In genomic region chr22:40412441-40412840, GRCh38 we compare ENCODE assay signal across 13 cellular contexts. TPM values are rescaled to one million over a fixed set of nuclear protein-coding genes. Genes with fewer than 3 reads are reported as not detected.
DNase-seq lines count a peak whose midpoint lies in the region; ATAC-seq and TF ChIP-seq lines count a peak whose summit lies in the region.
"Had no signal": no experiment of that assay in that cellular context is flagged by ENCODE, and none has a peak within 500 bp of the region (broad histone marks: within the 10 kb centered on the region; RNA-seq: fewer than 3 reads in every experiment).

No MANE protein-coding gene starts in this region.

- ATAC-seq in GM18861 (IDR thresholded peaks at IDR 0.05; ENCODE audit: unreplicated experiment) (peak; percentile 47), HG03354 (IDR thresholded peaks at IDR 0.05; ENCODE audit: poor library complexity, severe bottlenecking, unreplicated experiment) (peak; percentile 53), GM19455 (IDR thresholded peaks at IDR 0.05; ENCODE audit: unreplicated experiment) (no peak)
- ATAC-seq in activated CD8-positive, alpha-beta T cell treated with anti-CD3 and anti-CD28 coated beads, Interleukin-2, amount 10 ng/mL, durations not matched to agents 7 days and 5 days: no peak
- ATAC-seq: sciatic nerve had no signal

- peaks cover 34% of the 10 kb centered on the region for H3K4me1 Mint-ChIP-seq in activated CD8-positive, alpha-beta T cell treated with anti-CD3 and anti-CD28 coated beads, Interleukin-2, amount 10 ng/mL, durations not matched to agents 7 days and 5 days (ENCODE audit: low read depth)
- H3K4me1 Mint-ChIP-seq: mesothelial cell of epicardium had no signal

- peak overlapping the region; percentile 10; the same call in 1 of the 2 replicates for H3K27ac ChIP-seq in 22Rv1

- peaks cover 59% of the 10 kb centered on the region for H3K36me3 Mint-ChIP-seq in activated CD8-positive, alpha-beta T cell treated with anti-CD3 and anti-CD28 coated beads, Interleukin-2, amount 10 ng/mL, durations not matched to agents 7 days and 5 days (ENCODE audit: low read depth)

- H3K4me3 Mint-ChIP-seq in activated CD8-positive, alpha-beta T cell treated with anti-CD3 and anti-CD28 coated beads, Interleukin-2, amount 10 ng/mL, durations not matched to agents 7 days and 5 days: no peak overlapping the region
- H3K4me3 Mint-ChIP-seq: mesothelial cell of epicardium had no signal

- POLR2A ChIA-PET in activated CD8-positive, alpha-beta T cell treated with anti-CD3 and anti-CD28 coated beads, Interleukin-2, amount 10 ng/mL, durations not matched to agents 7 days and 5 days (lab: Charles Lee): no interaction called here

- H3K27ac Mint-ChIP-seq in activated CD8-positive, alpha-beta T cell treated with anti-CD3 and anti-CD28 coated beads, Interleukin-2, amount 10 ng/mL, durations not matched to agents 7 days and 5 days: peak overlapping the region; percentile 51
- H3K27ac Mint-ChIP-seq: mesothelial cell of epicardium had no signal

- H3K9me3 Mint-ChIP-seq in activated CD8-positive, alpha-beta T cell treated with anti-CD3 and anti-CD28 coated beads, Interleukin-2, amount 10 ng/mL, durations not matched to agents 7 days and 5 days (ENCODE audit: insufficient read depth): no peaks in the 10 kb centered on the region
- H3K9me3 Mint-ChIP-seq: mesothelial cell of epicardium had no signal

- CTCF ChIA-PET in activated CD8-positive, alpha-beta T cell treated with anti-CD3 and anti-CD28 coated beads, Interleukin-2, amount 10 ng/mL, durations not matched to agents 7 days and 5 days (lab: Charles Lee): interaction anchor here (1.2 kb wide), 1 partner anchor 24 kb away, joined by 4 read pairs; no protein-coding TSS in a partner anchor

- no peak for TF ChIP-seq CTCF in 22Rv1 (IDR thresholded peaks at IDR 0.05)

- no peak for DNase-seq in activated CD8-positive, alpha-beta T cell treated with anti-CD3 and anti-CD28 coated beads, Interleukin-2, amount 10 ng/mL, durations not matched to agents 7 days and 5 days
- no peak for DNase-seq in NCI-H2196 treated with DMSO at 0.1 percent for 48 hours (lab: John Stamatoyannopoulos, UW; ENCODE audit: unreplicated experiment)
- no peak for DNase-seq in NCI-H2107 (lab: John Stamatoyannopoulos, UW)
- no peak for DNase-seq in inferior parietal cortex (ENCODE audit: extremely low spot score)
- DNase-seq: hippocampal formation, MM.1S, T1000 had no signal

- H3K27me3 Mint-ChIP-seq in activated CD8-positive, alpha-beta T cell treated with anti-CD3 and anti-CD28 coated beads, Interleukin-2, amount 10 ng/mL, durations not matched to agents 7 days and 5 days (ENCODE audit: low read depth): no peaks in the 10 kb centered on the region

RNA-seq across cellular contexts. Expression of gene SGSM3, which starts 42.0 kb away (rescaled TPM):
- total RNA-seq in activated CD8-positive, alpha-beta T cell treated with anti-CD3 and anti-CD28 coated beads, Interleukin-2, amount 10 ng/mL, durations not matched to agents 7 days and 5 days: 100 to 1,000 TPM; 105 TPM

Comparison
In these comparisons a context has a peak if more than half of its experiments do, and no peak if none do; other contexts are left out.
1. ATAC-seq: peak in GM18861 (single experiment) and HG03354 (single experiment); none in activated CD8-positive, alpha-beta T cell treated with anti-CD3 and anti-CD28 coated beads, Interleukin-2, amount 10 ng/mL, durations not matched to agents 7 days and 5 days (single experiment) and GM19455 (single experiment).